8 cellular contexts compared by ENCODE assay signal in the genomic region with DNA sequence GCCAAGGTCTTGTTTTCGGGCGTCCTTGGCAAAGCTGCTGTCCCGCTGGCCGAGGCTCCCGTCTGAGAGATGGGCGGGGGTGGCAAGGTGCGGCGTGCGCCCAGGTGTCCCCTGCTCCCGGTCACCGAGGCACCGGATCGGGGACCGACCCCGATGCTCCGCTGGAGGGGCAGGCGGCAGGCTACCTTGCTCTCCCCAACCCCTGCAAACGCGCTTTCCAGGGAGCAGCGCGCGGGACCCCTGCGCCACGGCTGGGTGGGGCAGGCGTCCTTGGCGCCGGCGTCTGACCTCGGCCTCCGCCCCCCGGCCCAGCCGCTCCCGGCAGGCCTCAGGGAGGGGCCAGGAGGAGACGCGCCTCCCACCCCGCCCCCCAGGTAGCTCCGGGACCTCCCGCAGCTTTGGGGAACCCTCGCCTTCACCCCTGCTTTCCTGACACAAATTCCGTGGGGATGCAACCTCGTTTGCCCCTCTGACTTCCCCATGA. TPM values are rescaled to one million over a fixed set of nuclear protein-coding genes. Genes with fewer than 3 reads are reported as not detected.
DNase-seq lines count a peak whose midpoint lies in the region; ATAC-seq, FAIRE-seq and TF ChIP-seq lines count a peak whose summit lies in the region.

No MANE protein-coding gene starts in this region.

- peaks cover 5% of the 10 kb centered on the region; the same call in 1 of the 2 replicates for H3K9me3 Mint-ChIP-seq in HFFc6
- H3K9me3 Mint-ChIP-seq in activated T-cell treated with anti-CD3 and anti-CD28 coated beads, Interleukin-2, amount 50 U/mL, for 72 hours: no peaks in the 10 kb centered on the region

- H3K27me3 Mint-ChIP-seq in HFFc6 (ENCODE audit: insufficient read depth): peaks cover 30% of the 10 kb centered on the region
- H3K27me3 Mint-ChIP-seq in activated T-cell treated with anti-CD3 and anti-CD28 coated beads, Interleukin-2, amount 50 U/mL, for 72 hours (ENCODE audit: low read depth): no peaks in the 10 kb centered on the region

- peak overlapping the region; percentile 69 for H3K9ac ChIP-seq in iPS-18a (ENCODE audit: low read length)

- H3K4me1 Mint-ChIP-seq in HFFc6 (ENCODE audit: low read depth): no peaks in the 10 kb centered on the region
- peaks cover 31% of the 10 kb centered on the region for H3K4me1 Mint-ChIP-seq in activated T-cell treated with anti-CD3 and anti-CD28 coated beads, Interleukin-2, amount 50 U/mL, for 72 hours (ENCODE audit: low read depth)

- POLR2A ChIA-PET in AG04449 (lab: Yijun Ruan, JAX): no interaction called here

- no peak for TF ChIP-seq EP300 in suprapubic skin (IDR thresholded peaks at IDR 0.05)

- no peak overlapping the region for H3K27ac Mint-ChIP-seq in HFFc6
- H3K27ac Mint-ChIP-seq in activated T-cell treated with anti-CD3 and anti-CD28 coated beads, Interleukin-2, amount 50 U/mL, for 72 hours: no peak overlapping the region

- H3K4me3 ChIP-seq in AG04449 (ENCODE audit: low read depth, low read length): peak overlapping the region; percentile 25; the same call in 1 of the 2 replicates
- peak overlapping the region; percentile 87 for H3K4me3 ChIP-seq in iPS-18a (ENCODE audit: low read length)
- H3K4me3 ChIP-seq in suprapubic skin: peak overlapping the region; percentile 67

- H3K9me3 ChIP-seq in iPS-18a (ENCODE audit: control insufficient read depth, low read depth, low read length): no peaks in the 10 kb centered on the region
- no peaks in the 10 kb centered on the region for H3K9me3 ChIP-seq in suprapubic skin

- TF ChIP-seq POLR2A in suprapubic skin (IDR thresholded peaks at IDR 0.05) (no peak), H54 (IDR thresholded peaks at IDR 0.05; ENCODE audit: low read depth, low read length) (no peak)

- CTCF ChIA-PET in AG04449 (lab: Yijun Ruan, JAX): interaction anchor here (1.2 kb wide), 1 partner anchor 15 kb away, joined by 3 read pairs; no protein-coding TSS in a partner anchor

- H3K4me1 ChIP-seq in iPS-18a (ENCODE audit: control insufficient read depth, low read depth, low read length) (peaks cover 32% of the 10 kb centered on the region), suprapubic skin (peaks cover 45% of the 10 kb centered on the region)

- H3K27me3 ChIP-seq in iPS-18a (ENCODE audit: control insufficient read depth, insufficient read depth, low read length) (no peaks in the 10 kb centered on the region), suprapubic skin (peaks cover 41% of the 10 kb centered on the region)

- peak; percentile 2 to 21 for ATAC-seq in activated T-cell treated with anti-CD3 and anti-CD28 coated beads, Interleukin-2, amount 50 U/mL, for 72 hours (replicated peaks in 1 of 2)

- no peak for DNase-seq in AG04449 (ENCODE audit: low read depth, low spot score)
- no peak for DNase-seq in HFFc6
- DNase-seq in activated T-cell treated with anti-CD3 and anti-CD28 coated beads, Interleukin-2, amount 50 U/mL, for 72 hours: peak in 1 of 2 donors; percentile 22
- DNase-seq in suprapubic skin (ENCODE audit: low spot score in 2 of 2): no peak
- DNase-seq in H54 (ENCODE audit: insufficient read length, low spot score): no peak
- DNase-seq in RCC 7860 (ENCODE audit: low spot score): no peak
- DNase-seq in AG08395 (ENCODE audit: low spot score): no peak

- FAIRE-seq in H54 (lab: Jason Lieb, UNC): no peak
- FAIRE-seq in RCC 7860 (lab: Jason Lieb, UNC): no peak

- H3K36me3 ChIP-seq in iPS-18a (ENCODE audit: control insufficient read depth, low read depth, low read length) (no peaks in the 10 kb centered on the region), suprapubic skin (no peaks in the 10 kb centered on the region)

- H3K4me3 Mint-ChIP-seq in HFFc6: 0 out of 2 replicates have a peak overlapping the region, but pooled peaks have one; percentile 26
- H3K4me3 Mint-ChIP-seq in activated T-cell treated with anti-CD3 and anti-CD28 coated beads, Interleukin-2, amount 50 U/mL, for 72 hours: peak overlapping the region; percentile 98 to 99

- 6% methylated on average over 5 of the region's 41 CpGs for WGBS in suprapubic skin

- H3K27ac ChIP-seq in iPS-18a (ENCODE audit: low read length): no peak overlapping the region
- H3K27ac ChIP-seq in suprapubic skin: peak overlapping the region; percentile 75

- no peak for TF ChIP-seq CTCF in AG04449 (IDR thresholded peaks at IDR 0.05; ENCODE audit: insufficient read depth, low read length, missing control alignments)
- TF ChIP-seq CTCF in HFFc6 (IDR thresholded peaks at IDR 0.05): no peak
- no peak for TF ChIP-seq CTCF in suprapubic skin (IDR thresholded peaks at IDR 0.05)

- no peaks in the 10 kb centered on the region; the same call in 1 of the 2 replicates for H3K36me3 Mint-ChIP-seq in HFFc6 (ENCODE audit: low read depth)
- peaks cover 0 to 2% of the 10 kb centered on the region in 2 donors for H3K36me3 Mint-ChIP-seq in activated T-cell treated with anti-CD3 and anti-CD28 coated beads, Interleukin-2, amount 50 U/mL, for 72 hours (ENCODE audit: insufficient read depth in 2 of 2)

RNA-seq across cellular contexts. Expression of a gene that starts 0.6 kb away (rescaled TPM):
- under 1 TPM in 3 of 6 experiments, not detected in 3; 0.03 to 0.05 (median 0.05) TPM for total RNA-seq in HFFc6 (2021; fragmentation: NEBNext Ultra II Directional; extraction: Animal tissue kit (Norgen Biotek cat#: 25700))
- total RNA-seq in activated T-cell treated with anti-CD3 and anti-CD28 coated beads, Interleukin-2, amount 50 U/mL, for 72 hours: 1 to 10 TPM; 5.6 to 6.0 TPM
- 10 to 100 TPM in 3 of 4 donors, 1 to 10 TPM in 1; 7.6 to 14.0 (median 11.7) TPM for total RNA-seq in suprapubic skin

RNA-seq across cellular contexts. Expression of a gene that starts 16.9 kb away (rescaled TPM):
- 10 to 100 TPM; 18.2 to 23.3 (median 21.9) TPM for total RNA-seq in HFFc6 (2021; fragmentation: NEBNext Ultra II Directional; extraction: Animal tissue kit (Norgen Biotek cat#: 25700))
- total RNA-seq in activated T-cell treated with anti-CD3 and anti-CD28 coated beads, Interleukin-2, amount 50 U/mL, for 72 hours: 10 to 100 TPM; 21.5 to 24.5 TPM
- 10 to 100 TPM; 38.6 to 60.6 (median 42.9) TPM for total RNA-seq in suprapubic skin

RNA-seq across cellular contexts. Expression of a gene that starts 39.8 kb away (rescaled TPM):
- 100 to 1,000 TPM; 172 to 204 (median 184) TPM for total RNA-seq in HFFc6 (2021; fragmentation: NEBNext Ultra II Directional; extraction: Animal tissue kit (Norgen Biotek cat#: 25700))
- 100 to 1,000 TPM; 112 to 122 TPM for total RNA-seq in activated T-cell treated with anti-CD3 and anti-CD28 coated beads, Interleukin-2, amount 50 U/mL, for 72 hours
- 100 to 1,000 TPM in 3 of 4 donors, 10 to 100 TPM in 1; 75.8 to 278 (median 210) TPM for total RNA-seq in suprapubic skin

Comparison
In these comparisons a context has a peak if more than half of its experiments do, and no peak if none do; other contexts are left out.
1. H3K4me3 ChIP-seq: peak in every context shown above with its lines; median percentile 87 in iPS-18a; 67 in suprapubic skin; 25 in AG04449.
2. RNA of a gene that starts 0.6 kb away (total RNA-seq): 7.6 to 14.0 TPM in suprapubic skin and 5.6 to 6.0 TPM in activated T-cell treated with anti-CD3 and anti-CD28 coated beads, Interleukin-2, amount 50 U/mL, for 72 hours; 0.03 to 0.05 TPM in HFFc6; every median in the first group is over 4 times any median in the second.